In genomic region chr17:17043668-17044226, GRCh38 we compare ENCODE assay signal across 1 cellular context.
TF ChIP-seq lines count a peak whose summit lies in the region.

No MANE protein-coding gene starts in this region.

TF ChIP-seq in HepG2, 621 proteins besides CTCF, POLR2A, EP300 and RAD21 (continued from another document and continues in another):
- TF ChIP-seq ZUFSP (CRISPR knock-in tag; IDR thresholded peaks at IDR 0.05; ENCODE audit: borderline replicate concordance) = no peak
- TF ChIP-seq ZFX (CRISPR knock-in tag; IDR thresholded peaks at IDR 0.05; ENCODE audit: low read depth) = peak; percentile 51; the same call in 1 of the 2 replicates
- no peak for TF ChIP-seq ZSCAN22 (CRISPR knock-in tag; IDR thresholded peaks at IDR 0.05)
- TF ChIP-seq ZNF781 (CRISPR knock-in tag; IDR thresholded peaks at IDR 0.05; ENCODE audit: borderline replicate concordance, not compliant biosample characterization) = no peak
- no peak for TF ChIP-seq CCAR2 (optimal IDR thresholded peaks at IDR 0.05; ENCODE audit: low read depth, low read length)
- no peak for TF ChIP-seq SP2 (CRISPR knock-in tag; IDR thresholded peaks at IDR 0.05)
- no peak for TF ChIP-seq PAF1 (CRISPR knock-in tag; IDR thresholded peaks at IDR 0.05)
- no peak for TF ChIP-seq AHDC1 (CRISPR knock-in tag; IDR thresholded peaks at IDR 0.05; ENCODE audit: borderline replicate concordance)
- no peak for TF ChIP-seq DNMT1 (CRISPR knock-in tag; IDR thresholded peaks at IDR 0.05)
- no peak for TF ChIP-seq ZNF737 (CRISPR knock-in tag; IDR thresholded peaks at IDR 0.05; ENCODE audit: borderline replicate concordance)
- TF ChIP-seq WIZ (CRISPR knock-in tag; IDR thresholded peaks at IDR 0.05) = no peak
- no peak for TF ChIP-seq ZSCAN20 (CRISPR knock-in tag; IDR thresholded peaks at IDR 0.05; ENCODE audit: borderline replicate concordance)
- TF ChIP-seq ZNF142 (CRISPR knock-in tag; IDR thresholded peaks at IDR 0.05) = no peak
- no peak for TF ChIP-seq NFIC (IDR thresholded peaks at IDR 0.05; ENCODE audit: low read length)
- TF ChIP-seq UBTF (CRISPR knock-in tag; IDR thresholded peaks at IDR 0.05) = no peak
- TF ChIP-seq SMYD3 (CRISPR knock-in tag; IDR thresholded peaks at IDR 0.05) = no peak
- TF ChIP-seq SKI (IDR thresholded peaks at IDR 0.05; ENCODE audit: partially characterized antibody) = no peak
- no peak for TF ChIP-seq RFX3 (CRISPR knock-in tag; IDR thresholded peaks at IDR 0.05)
- no peak for TF ChIP-seq FOXP4 (CRISPR knock-in tag; IDR thresholded peaks at IDR 0.05)
- TF ChIP-seq FOXA1 (IDR thresholded peaks at IDR 0.05) = no peak
- TF ChIP-seq FOXA1 (CRISPR knock-in tag; IDR thresholded peaks at IDR 0.05) = 0 out of 2 replicates have a peak, but pooled peaks have one; percentile 14
- TF ChIP-seq TMF1 (CRISPR knock-in tag; IDR thresholded peaks at IDR 0.05; ENCODE audit: low read depth) = no peak
- no peak for TF ChIP-seq ZNF644 (CRISPR knock-in tag; IDR thresholded peaks at IDR 0.05; ENCODE audit: low read depth)
- no peak for TF ChIP-seq XRCC5 (optimal IDR thresholded peaks at IDR 0.05; ENCODE audit: low read length)
- 0 out of 2 replicates have a peak, but pooled peaks have one; percentile 9 for TF ChIP-seq FOXA3 (CRISPR knock-in tag; IDR thresholded peaks at IDR 0.05)
- TF ChIP-seq IRF2 (CRISPR knock-in tag; IDR thresholded peaks at IDR 0.05) = no peak
- TF ChIP-seq ZNF563 (CRISPR knock-in tag; IDR thresholded peaks at IDR 0.05) = no peak
- TF ChIP-seq ATM (IDR thresholded peaks at IDR 0.05; ENCODE audit: borderline replicate concordance) = no peak
- no peak for TF ChIP-seq ZNF382 (CRISPR knock-in tag; IDR thresholded peaks at IDR 0.05; ENCODE audit: borderline replicate concordance)
- TF ChIP-seq ZNF605 (CRISPR knock-in tag; IDR thresholded peaks at IDR 0.05) = no peak
- no peak for TF ChIP-seq KAT8 (CRISPR knock-in tag; IDR thresholded peaks at IDR 0.05)
- 0 out of 2 replicates have a peak, but pooled peaks have one; percentile 32 for TF ChIP-seq NAIF1 (CRISPR knock-in tag; IDR thresholded peaks at IDR 0.05; ENCODE audit: borderline replicate concordance)
- no peak for TF ChIP-seq ZNF451 (CRISPR knock-in tag; IDR thresholded peaks at IDR 0.05)
- peak; percentile 55 for TF ChIP-seq TEAD3 (CRISPR knock-in tag; optimal IDR thresholded peaks at IDR 0.05; ENCODE audit: borderline replicate concordance)
- TF ChIP-seq SAP130 (CRISPR knock-in tag; IDR thresholded peaks at IDR 0.05; ENCODE audit: low read depth) = peak; percentile 62
